In the genomic region with DNA sequence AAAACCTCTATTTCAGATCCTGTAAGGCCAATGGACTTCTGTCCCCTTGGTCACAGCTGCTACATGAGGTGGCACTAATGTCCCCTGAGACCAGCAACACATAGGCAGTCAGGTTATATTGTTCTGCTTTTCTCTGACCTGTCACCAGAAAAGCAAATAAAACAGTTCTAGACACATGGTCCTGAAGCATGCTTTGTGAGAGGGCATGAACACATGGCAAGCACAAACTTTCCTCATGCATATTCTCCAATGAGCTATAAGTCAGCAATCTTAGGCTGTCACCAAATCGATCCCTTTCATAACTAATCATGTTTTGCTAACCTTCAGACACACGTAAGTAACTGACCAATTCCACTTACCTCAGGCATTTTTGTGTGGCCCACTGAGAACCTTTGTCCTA, we compare ENCODE assay signal across 19 cellular contexts.
DNase-seq lines count a peak whose midpoint lies in the region; ATAC-seq, FAIRE-seq and TF ChIP-seq lines count a peak whose summit lies in the region.
"Had no signal": no experiment of that assay in that cellular context is flagged by ENCODE, and none has a peak within 500 bp of the region (broad histone marks: within the 10 kb centered on the region; RNA-seq: fewer than 3 reads in every experiment).

No MANE protein-coding gene starts in this region.

- H3K27ac ChIP-seq in HepG2 (ENCODE audit: extremely low read length, insufficient read depth, low read length) (no peak overlapping the region), right lobe of liver (no peak overlapping the region), body of pancreas (no peak overlapping the region)
- H3K27ac ChIP-seq: 22Rv1, A549, BLaER1 had no signal

- in situ Hi-C loops in HepG2 (cut with HindIII; ENCODE audit: extremely low pct_ligation_motif_present, low pct_unique_long_range_greater_than_20kb), result no loop called here

- POLR2A ChIA-PET in HepG2 (lab: Yijun Ruan, JAX), result no interaction called here

- WGBS in HepG2 (ENCODE audit: low lambda C conversion rate), result 8% methylated on average over 2 of the region's 2 CpGs
- 57% methylated on average over 2 of the region's 2 CpGs for WGBS in right lobe of liver (ENCODE audit: insufficient coverage, low coverage, low lambda C conversion rate, missing lambda C conversion rate)
- WGBS in body of pancreas, 2 donors, result 21 to 28% methylated on average over 2 of the region's 2 CpGs

- no peaks in the 10 kb centered on the region for H3K36me3 Mint-ChIP-seq in stimulated activated memory B cell treated with anti-CD40 and anti-IgM and Interleukin-4, amounts not matched to agents 10 μg/mL and 1 μg/mL and 100 μg/mL, for 72 hours
- H3K36me3 Mint-ChIP-seq in Calu3 (ENCODE audit: insufficient read depth, unreplicated experiment), result no peaks in the 10 kb centered on the region
- H3K36me3 Mint-ChIP-seq: CD14-positive monocyte; CD4-positive, alpha-beta memory T cell had no signal

- H3K4me1 ChIP-seq in HepG2 (ENCODE audit: insufficient read depth, low read length), result no peaks in the 10 kb centered on the region
- H3K4me1 ChIP-seq in right lobe of liver, result no peaks in the 10 kb centered on the region
- H3K4me1 ChIP-seq in body of pancreas, result peaks cover 7% of the 10 kb centered on the region
- H3K4me1 ChIP-seq: A549 had no signal

- peak overlapping the region; percentile 50 for H3K27ac Mint-ChIP-seq in stimulated activated memory B cell treated with anti-CD40 and anti-IgM and Interleukin-4, amounts not matched to agents 10 μg/mL and 1 μg/mL and 100 μg/mL, for 72 hours
- H3K27ac Mint-ChIP-seq in Calu3 (ENCODE audit: unreplicated experiment), result no peak overlapping the region
- H3K27ac Mint-ChIP-seq: CD4-positive, alpha-beta memory T cell had no signal

- H3K9me3 ChIP-seq in HepG2 (ENCODE audit: low read length) (no peaks in the 10 kb centered on the region), right lobe of liver (no peaks in the 10 kb centered on the region), body of pancreas (no peaks in the 10 kb centered on the region)

- DNase-seq in HepG2 (ENCODE audit: low spot score), result no peak
- no peak for DNase-seq in right lobe of liver
- peak in 1 of 4 donors; percentile 11 for DNase-seq in body of pancreas
- DNase-seq in GM03348 (ENCODE audit: low spot score), result no peak
- DNase-seq in Calu3, result no peak
- DNase-seq in D341Med (ENCODE audit: low spot score), result no peak
- DNase-seq: AML-193; CD4-positive, alpha-beta memory T cell; DMS 273 treated with DMSO at 0.1 percent for 48 hours; DMS53; DND-41; EL; H9 had no signal

- peaks cover 15% of the 10 kb centered on the region for H3K27me3 Mint-ChIP-seq in stimulated activated memory B cell treated with anti-CD40 and anti-IgM and Interleukin-4, amounts not matched to agents 10 μg/mL and 1 μg/mL and 100 μg/mL, for 72 hours
- no peaks in the 10 kb centered on the region for H3K27me3 Mint-ChIP-seq in Calu3 (ENCODE audit: unreplicated experiment)

- H3K36me3 ChIP-seq in HepG2 (replicated peaks in 1 of 2; ENCODE audit: control insufficient read depth in 1 of 2, insufficient read depth in 2 of 2, low read length in 2 of 2), result no peaks in the 10 kb centered on the region
- H3K36me3 ChIP-seq in right lobe of liver, result no peaks in the 10 kb centered on the region
- no peaks in the 10 kb centered on the region for H3K36me3 ChIP-seq in body of pancreas (replicated peaks in 1 of 2; ENCODE audit: insufficient read depth in 1 of 2, low read depth in 2 of 2)
- H3K36me3 ChIP-seq: BLaER1 had no signal

- no peaks in the 10 kb centered on the region for H4K20me1 ChIP-seq in HepG2 (ENCODE audit: insufficient read depth, low read length)
- H4K20me1 ChIP-seq: BLaER1 had no signal

- TF ChIP-seq EP300 in HepG2 (IDR thresholded peaks at IDR 0.05; ENCODE audit: low read depth in 2 of 2, low read length in 2 of 2), result no peak
- TF ChIP-seq EP300 in HepG2 (CRISPR knock-in tag; IDR thresholded peaks at IDR 0.05; ENCODE audit: borderline replicate concordance), result no peak

- no peak overlapping the region for H2AFZ ChIP-seq in HepG2 (ENCODE audit: low read length)

- TF ChIP-seq RAD21 in HepG2 (CRISPR knock-in tag; IDR thresholded peaks at IDR 0.05), result no peak

- H3K4me2 ChIP-seq in HepG2 (ENCODE audit: low read depth, low read length), result no peak overlapping the region
- H3K4me2 ChIP-seq: A549, BLaER1 had no signal

- no peak for TF ChIP-seq POLR2A in HepG2 (IDR thresholded peaks at IDR 0.05; ENCODE audit: insufficient read depth in 1 of 2, low read depth in 2 of 2, low read length in 2 of 2)
- no peak for TF ChIP-seq POLR2A in right lobe of liver (IDR thresholded peaks at IDR 0.05)
- no peak for TF ChIP-seq POLR2A in body of pancreas (IDR thresholded peaks at IDR 0.05)

- BruUV-seq in HepG2 (replicated peaks; lab: Mats Ljungman, UMichigan) (no TSS peak), Calu3 (replicated peaks; lab: Mats Ljungman, UMichigan) (no TSS peak)

- H3K4me3 ChIP-seq in HepG2 (replicated peaks in 1 of 3; ENCODE audit: insufficient read depth in 1 of 3, low read depth in 2 of 3, low read length in 3 of 3) (no peak overlapping the region), right lobe of liver (no peak overlapping the region), body of pancreas (no peak overlapping the region)
- H3K4me3 ChIP-seq: A549, BLaER1 had no signal

- intact Hi-C loops in HepG2 (cut with micrococcal nuclease; ENCODE audit: unreplicated experiment), result no loop called here
- intact Hi-C loops in right lobe of liver (cut with DNase I), result no loop called here
- intact Hi-C loops in body of pancreas (cut with DNase I), result no loop called here
- intact Hi-C loops in Calu3 (cut with micrococcal nuclease; ENCODE audit: unreplicated experiment), result no loop called here

- TF ChIP-seq CTCF in HepG2 (CRISPR knock-in tag; IDR thresholded peaks at IDR 0.05), result no peak
- TF ChIP-seq CTCF in right lobe of liver (IDR thresholded peaks at IDR 0.05), result no peak
- no peak for TF ChIP-seq CTCF in body of pancreas (IDR thresholded peaks at IDR 0.05)
- TF ChIP-seq CTCF in Calu3 (IDR thresholded peaks at IDR 0.05; ENCODE audit: unreplicated experiment), result no peak

- H3K9ac ChIP-seq in HepG2 (ENCODE audit: insufficient read depth, low read depth, low read length), result no peak overlapping the region
- H3K9ac ChIP-seq: BLaER1 had no signal

- H3K79me2 ChIP-seq in HepG2 (ENCODE audit: insufficient read depth, low read length), result no peaks in the 10 kb centered on the region

- ATAC-seq in HepG2 (no peak), right lobe of liver (no peak), body of pancreas (peak; percentile 40)
- ATAC-seq in stimulated activated memory B cell treated with anti-CD40 and anti-IgM and Interleukin-4, amounts not matched to agents 10 μg/mL and 1 μg/mL and 100 μg/mL, for 72 hours, result peak; percentile 45
- ATAC-seq: A549 had no signal

- H3K9me3 Mint-ChIP-seq in stimulated activated memory B cell treated with anti-CD40 and anti-IgM and Interleukin-4, amounts not matched to agents 10 μg/mL and 1 μg/mL and 100 μg/mL, for 72 hours, result no peaks in the 10 kb centered on the region
- no peaks in the 10 kb centered on the region for H3K9me3 Mint-ChIP-seq in Calu3 (ENCODE audit: low read depth, unreplicated experiment)

- H3K27me3 ChIP-seq in HepG2 (ENCODE audit: control insufficient read depth in 1 of 2, insufficient read depth in 2 of 2, low read length in 2 of 2), result no peaks in the 10 kb centered on the region
- H3K27me3 ChIP-seq in right lobe of liver, result no peaks in the 10 kb centered on the region
- H3K27me3 ChIP-seq in body of pancreas, result no peaks in the 10 kb centered on the region
- H3K27me3 ChIP-seq: BLaER1 had no signal

- H3K4me1 Mint-ChIP-seq in stimulated activated memory B cell treated with anti-CD40 and anti-IgM and Interleukin-4, amounts not matched to agents 10 μg/mL and 1 μg/mL and 100 μg/mL, for 72 hours, result peaks cover 46% of the 10 kb centered on the region
- H3K4me1 Mint-ChIP-seq in Calu3 (ENCODE audit: low read depth, unreplicated experiment), result no peaks in the 10 kb centered on the region
- H3K4me1 Mint-ChIP-seq: CD14-positive monocyte; CD4-positive, alpha-beta memory T cell had no signal

- CTCF ChIA-PET in HepG2 (lab: Yijun Ruan, JAX; ENCODE audit: low intra/inter-chr PET ratio, low total read pairs) (no interaction called here), Calu3 (lab: Charles Lee) (no interaction called here)

- FAIRE-seq in HepG2 (lab: Jason Lieb, UNC), result no peak
- FAIRE-seq: A549, H1 had no signal

- H3K4me3 Mint-ChIP-seq in stimulated activated memory B cell treated with anti-CD40 and anti-IgM and Interleukin-4, amounts not matched to agents 10 μg/mL and 1 μg/mL and 100 μg/mL, for 72 hours, result no peak overlapping the region
- H3K4me3 Mint-ChIP-seq in Calu3 (ENCODE audit: low read depth, unreplicated experiment), result no peak overlapping the region
- H3K4me3 Mint-ChIP-seq: CD14-positive monocyte; CD4-positive, alpha-beta memory T cell; H9 had no signal

TF ChIP-seq in HepG2, 621 proteins besides CTCF, POLR2A, EP300 and RAD21:
- no peak for TF ChIP-seq RCOR2 (CRISPR knock-in tag; IDR thresholded peaks at IDR 0.05)
- TF ChIP-seq, protein P1, sequence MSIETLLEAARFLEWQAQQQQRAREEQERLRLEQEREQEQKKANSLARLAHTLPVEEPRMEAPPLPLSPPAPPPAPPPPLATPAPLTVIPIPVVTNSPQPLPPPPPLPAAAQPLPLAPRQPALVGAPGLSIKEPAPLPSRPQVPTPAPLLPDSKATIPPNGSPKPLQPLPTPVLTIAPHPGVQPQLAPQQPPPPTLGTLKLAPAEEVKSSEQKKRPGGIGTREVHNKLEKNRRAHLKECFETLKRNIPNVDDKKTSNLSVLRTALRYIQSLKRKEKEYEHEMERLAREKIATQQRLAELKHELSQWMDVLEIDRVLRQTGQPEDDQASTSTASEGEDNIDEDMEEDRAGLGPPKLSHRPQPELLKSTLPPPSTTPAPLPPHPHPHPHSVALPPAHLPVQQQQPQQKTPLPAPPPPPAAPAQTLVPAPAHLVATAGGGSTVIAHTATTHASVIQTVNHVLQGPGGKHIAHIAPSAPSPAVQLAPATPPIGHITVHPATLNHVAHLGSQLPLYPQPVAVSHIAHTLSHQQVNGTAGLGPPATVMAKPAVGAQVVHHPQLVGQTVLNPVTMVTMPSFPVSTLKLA (IDR thresholded peaks at IDR 0.05), result peak; percentile 69

Comparison
In these comparisons a context has a peak if more than half of its experiments do, and no peak if none do; other contexts are left out.
1. ATAC-seq: peak in body of pancreas (single experiment) and stimulated activated memory B cell treated with anti-CD40 and anti-IgM and Interleukin-4, amounts not matched to agents 10 μg/mL and 1 μg/mL and 100 μg/mL, for 72 hours (single experiment); none in HepG2 (single experiment) and right lobe of liver (0 of 4).